In genomic region chr5:138213161-138214029, GRCh38 we compare ENCODE assay signal across 8 cellular contexts. TPM values are rescaled to one million over a fixed set of nuclear protein-coding genes. Genes with fewer than 3 reads are reported as not detected.
DNase-seq lines count a peak whose midpoint lies in the region; ATAC-seq and TF ChIP-seq lines count a peak whose summit lies in the region.

Gene CDC23 (minus strand): TSS chr5:138213323. CDS start chr5:138213312, 11 bp downstream.

- H2BK5ac ChIP-seq in IMR-90 (ENCODE audit: low read depth, low read length, poor library complexity, severe bottlenecking), result peak within 1 kb of the TSS; percentile 74

- no peaks in the 10 kb centered on the region for H4K20me1 ChIP-seq in IMR-90 (ENCODE audit: insufficient read depth, low read length)

- CTCF ChIA-PET in IMR-90 (lab: Yijun Ruan, JAX), result interaction anchor here (1.4 to 1.8 kb wide), 2 partner anchors 10 to 29 kb away, joined by 3 to 8 read pairs; no protein-coding TSS in a partner anchor

- H4K91ac ChIP-seq in IMR-90 (ENCODE audit: insufficient read depth, low read depth, low read length), result peak within 1 kb of the TSS; percentile 67

- H3K27ac ChIP-seq in IMR-90 (ENCODE audit: insufficient read depth, low read length), result peak within 1 kb of the TSS; percentile 75

- H3K14ac ChIP-seq in IMR-90 (replicated peaks; ENCODE audit: low read depth, low read length), result peak within 1 kb of the TSS; percentile 64

- no peak for TF ChIP-seq RAD21 in IMR-90 (IDR thresholded peaks at IDR 0.05; ENCODE audit: low read length)

- WGBS in IMR-90 (ENCODE audit: extremely low coverage in 2 of 2, insufficient read length in 1 of 2), 2 experiments, result 0% methylated on average over 10 of the region's 32 CpGs; no CpG with 5 or more reads in 1 of the 2 experiments

- H2AK5ac ChIP-seq in IMR-90 (ENCODE audit: low read depth, low read length), result peak within 1 kb of the TSS; percentile 17; the same call in 1 of the 2 replicates

- intact Hi-C loops in IMR-90 (cut with micrococcal nuclease), result no loop called here

- H3K4me2 ChIP-seq in IMR-90 (ENCODE audit: low read depth, low read length), result peak within 1 kb of the TSS; percentile 83

- POLR2A ChIA-PET in IMR-90 (lab: Charles Lee; ENCODE audit: unreplicated experiment), result no interaction called here

- H3K36me3 ChIP-seq in IMR-90 (ENCODE audit: control insufficient read depth, insufficient read depth, low read length), result peaks cover 4% of the 10 kb centered on the region

- H4K5ac ChIP-seq in IMR-90 (ENCODE audit: low read depth, low read length), result peak within 1 kb of the TSS; percentile 73

- peak within 1 kb of the TSS; percentile 84 for H3K4me3 ChIP-seq in IMR-90 (ENCODE audit: insufficient read depth, low read depth, low read length)

- no TSS peak for BruUV-seq in IMR-90 (replicated peaks; lab: Mats Ljungman, UMichigan)

- no peaks in the 10 kb centered on the region for H3K9me3 ChIP-seq in IMR-90 (ENCODE audit: control insufficient read depth, insufficient read depth, low read length)

- H2BK15ac ChIP-seq in IMR-90 (ENCODE audit: low read depth, low read length), result no peak within 1 kb of the TSS

- peak; percentile 99 for DNase-seq in DMS 273 (lab: John Stamatoyannopoulos, UW; ENCODE audit: unreplicated experiment)
- peak; percentile 97 for DNase-seq in IMR-90
- peak; percentile 98 for DNase-seq in OCI-M1 (lab: John Stamatoyannopoulos, UW)
- DNase-seq in activated T-cell treated with anti-CD3 and anti-CD28 coated beads for 24 hours (ENCODE audit: low read depth), result peak; percentile 88
- peak; percentile 98 for DNase-seq in epidermal melanocyte (ENCODE audit: insufficient read length, low spot score)
- DNase-seq in middle frontal gyrus (ENCODE audit: extremely low spot score, low spot score), result peak; percentile 90
- peak; percentile 65 to 78 for DNase-seq in stimulated activated CD8-positive, alpha-beta memory T cell treated with anti-CD3 and anti-CD28 coated beads, Interleukin-2, amount 100 ng/mL, for 48 hours (ENCODE audit: low read depth in 2 of 2)

- peak within 1 kb of the TSS; percentile 97 for H2AFZ ChIP-seq in IMR-90 (replicated peaks; ENCODE audit: low read length, poor library complexity)

- no peak within 1 kb of the TSS for H2BK120ac ChIP-seq in IMR-90 (ENCODE audit: low read depth, low read length)

- H3K27me3 ChIP-seq in IMR-90 (ENCODE audit: control insufficient read depth, insufficient read depth, low read length), result no peaks in the 10 kb centered on the region

- peak within 1 kb of the TSS; percentile 85 for H3K4ac ChIP-seq in IMR-90 (ENCODE audit: low read depth, low read length)

- in situ Hi-C loops in IMR-90 (cut with MboI; ENCODE audit: low sequenced_read_pairs), result no loop called here

- TF ChIP-seq CTCF in IMR-90 (conservative IDR thresholded peaks at IDR 0.05; ENCODE audit: low read depth, low read length), result no peak

- H3K56ac ChIP-seq in IMR-90 (ENCODE audit: extremely low read depth, insufficient read depth, low read length), result peak within 1 kb of the TSS; percentile 42; the same call in 1 of the 2 replicates

- dilution Hi-C loops in IMR-90 (cut with HindIII; ENCODE audit: low sequenced_read_pairs, unreplicated experiment), result no loop called here

- peaks cover 22 to 26% of the 10 kb centered on the region in 2 experiments for H3K79me1 ChIP-seq in IMR-90 (ENCODE audit: low read depth in 1 of 2, low read length in 2 of 2)

- ATAC-seq in GM21528 (IDR thresholded peaks at IDR 0.05; ENCODE audit: low FRiP score, unreplicated experiment), result peak; percentile 87
- peak; percentile 97 for ATAC-seq in IMR-90 (ENCODE audit: low read depth)

- peak within 1 kb of the TSS; percentile 85 for H3K23ac ChIP-seq in IMR-90 (ENCODE audit: low read depth, low read length)

- TF ChIP-seq POLR2A in IMR-90 (IDR thresholded peaks at IDR 0.05; ENCODE audit: low read depth, low read length), result peak; percentile 87

- H2AK9ac ChIP-seq in IMR-90 (replicated peaks; ENCODE audit: low read depth, low read length, poor library complexity), result peak within 1 kb of the TSS; percentile 76

- no peak within 1 kb of the TSS for H3K18ac ChIP-seq in IMR-90 (ENCODE audit: low read depth, low read length)

- H3K9ac ChIP-seq in IMR-90 (ENCODE audit: low read depth, low read length), result peak within 1 kb of the TSS; percentile 85

- H2BK20ac ChIP-seq in IMR-90 (ENCODE audit: low read depth, low read length), result no peak within 1 kb of the TSS

- no peaks in the 10 kb centered on the region for H3K4me1 ChIP-seq in IMR-90 (ENCODE audit: control insufficient read depth, insufficient read depth, low read length)

- H3K9me1 ChIP-seq in IMR-90 (ENCODE audit: insufficient read depth, low read length), result no peaks in the 10 kb centered on the region

- peak within 1 kb of the TSS; percentile 84 to 97 for H4K8ac ChIP-seq in IMR-90 (ENCODE audit: low read depth in 2 of 2, low read length in 2 of 2)

TF ChIP-seq in IMR-90, 13 proteins besides CTCF, POLR2A, EP300 and RAD21:
- TF ChIP-seq USF2 (IDR thresholded peaks at IDR 0.05; ENCODE audit: low read depth, low read length), result no peak
- TF ChIP-seq MAZ (IDR thresholded peaks at IDR 0.05; ENCODE audit: borderline replicate concordance, low read depth, low read length), result peak; percentile 47; the same call in 1 of the 2 replicates
- TF ChIP-seq CEBPB (IDR thresholded peaks at IDR 0.05; ENCODE audit: low read depth, low read length), result no peak
- TF ChIP-seq MXI1 (IDR thresholded peaks at IDR 0.05; ENCODE audit: borderline replicate concordance, low read depth, low read length), result peak; percentile 98

RNA-seq across cellular contexts. Expression of gene CDC23, which starts in this region (rescaled TPM):
- total RNA-seq in IMR-90 (2012; rRNA removed), result 28.0 and 29.4 TPM in 2 replicates
- 18.9 and 21.1 TPM in 2 replicates for polyA plus RNA-seq in IMR-90 (2012; rRNA removed)
- polyA plus RNA-seq in IMR-90 (2012; cell fraction: cytosol; rRNA removed), result 9.7 and 23.1 TPM in 2 replicates
- 17.0 and 34.5 TPM in 2 replicates for polyA plus RNA-seq in IMR-90 (2012; cell fraction: nucleus; rRNA removed; ENCODE audit: low replicate concordance)

Comparison
In these comparisons a context has a peak if more than half of its experiments do, and no peak if none do; other contexts are left out.
1. Peak in every context shown above with its lines: DNase-seq, ATAC-seq, H3K4me3 ChIP-seq and H3K27ac ChIP-seq.